Comparison of ENCODE assay signal across 21 cellular contexts in genomic region chr4:42625366-42625765, GRCh38.
"Had no signal": no experiment of that assay in that cellular context is flagged by ENCODE, and none has a peak within 500 bp of the region (broad histone marks: within the 10 kb centered on the region; RNA-seq: fewer than 3 reads in every experiment).

No MANE protein-coding gene starts in this region.

- H3K36me3 ChIP-seq: adrenal gland, breast epithelium, sigmoid colon, vagina had no signal

- ATAC-seq: heart right ventricle had no signal

- H3K9me3 ChIP-seq: adrenal gland, breast epithelium, sigmoid colon, tibial nerve, vagina had no signal

- H3K4me1 ChIP-seq: adrenal gland, breast epithelium, sigmoid colon, vagina had no signal

- H3K27ac Mint-ChIP-seq: nephron; T-helper 1 cell treated with Interleukin-12 subunit alpha and Interleukin-12 subunit beta and Interleukin-4 antibody, amounts not matched to agents 30 μg/mL and 1 μg/mL, for 36 hours had no signal

- H3K4me3 Mint-ChIP-seq: immature natural killer cell; nephron; T-helper 1 cell treated with Interleukin-12 subunit alpha and Interleukin-12 subunit beta and Interleukin-4 antibody, amounts not matched to agents 30 μg/mL and 1 μg/mL, for 36 hours had no signal

- H3K4me3 ChIP-seq: adrenal gland, breast epithelium, coronary artery, heart right ventricle, sigmoid colon, spleen, tibial nerve, vagina had no signal

- H3K27me3 ChIP-seq: adrenal gland, breast epithelium, heart right ventricle, sigmoid colon, spleen, tibial nerve, vagina had no signal

- H3K27ac ChIP-seq: adrenal gland, breast epithelium, coronary artery, heart right ventricle, sigmoid colon, tibial nerve, vagina had no signal

- DNase-seq: activated CD4-positive, alpha-beta T cell treated with anti-CD3 and anti-CD28 coated beads for 1 hour; activated CD8-positive, alpha-beta memory T cell treated with anti-CD3 and anti-CD28 coated beads for 24 hours; activated CD8-positive, alpha-beta memory T cell treated with anti-CD3 and anti-CD28 coated beads, Interleukin-2, amount 50 U/mL, for 48 hours; activated effector memory CD4-positive, alpha-beta T cell treated with Interleukin-2 at 50 U/mL for 16 hours; activated naive CD4-positive, alpha-beta T cell treated with anti-CD3 and anti-CD28 coated beads, Interleukin-2, amount 50 U/mL, for 16 hours; activated T-cell treated with anti-CD3 and anti-CD28 coated beads, Interleukin-2, amount 50 U/mL, for 48 hours; adrenal gland; heart right ventricle; immature natural killer cell; kidney glomerular epithelial cell; mesenchymal stem cell; nucleus accumbens; sigmoid colon; spleen; stimulated activated naive CD4-positive, alpha-beta T cell treated with Interleukin-2 at 50 U/mL for 16 hours had no signal

- H3K9me3 Mint-ChIP-seq: immature natural killer cell; nephron; T-helper 1 cell treated with Interleukin-12 subunit alpha and Interleukin-12 subunit beta and Interleukin-4 antibody, amounts not matched to agents 30 μg/mL and 1 μg/mL, for 36 hours had no signal
